ENCODE assay signal across 25 cellular contexts in the genomic region with DNA sequence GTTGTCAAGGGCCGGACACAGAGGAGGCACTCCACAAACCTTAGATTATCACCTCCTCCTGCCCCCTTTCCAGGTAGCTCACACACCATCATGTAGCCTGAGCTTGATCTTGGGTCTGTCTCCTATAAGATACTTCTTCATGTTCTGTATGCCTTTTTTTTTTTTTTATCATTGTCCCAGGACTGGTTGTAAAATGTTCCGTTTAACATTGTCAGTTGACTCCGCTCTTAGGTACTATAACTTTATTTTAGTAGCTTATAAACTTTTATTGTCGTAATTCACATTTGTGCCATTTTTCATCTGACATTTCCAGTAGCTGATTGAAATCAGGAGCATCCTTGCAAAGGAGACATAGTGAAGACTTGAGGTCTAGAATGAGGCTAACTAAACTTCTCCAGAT.
"Had no signal": no experiment of that assay in that cellular context is flagged by ENCODE, and none has a peak within 500 bp of the region (broad histone marks: within the 10 kb centered on the region; RNA-seq: fewer than 3 reads in every experiment).

No MANE protein-coding gene starts in this region.

- H3K27ac Mint-ChIP-seq: dendritic cell treated with granulocyte-macrophage colony-stimulating factor and Interleukin-4, amounts not matched to agents 40 ng/mL and 50 ng/mL, for 4 days; effector memory CD8-positive, alpha-beta T cell; endodermal cell had no signal

- H3K27me3 ChIP-seq: colonic mucosa, dorsolateral prefrontal cortex, esophagus muscularis mucosa, esophagus squamous epithelium, foreskin keratinocyte, gastrocnemius medialis, gastroesophageal sphincter, heart left ventricle, heart right ventricle had no signal

- H3K36me3 ChIP-seq: colonic mucosa, esophagus muscularis mucosa, esophagus squamous epithelium, gastrocnemius medialis, gastroesophageal sphincter, heart left ventricle, heart right ventricle had no signal

- H3K4me3 Mint-ChIP-seq: dendritic cell treated with granulocyte-macrophage colony-stimulating factor and Interleukin-4, amounts not matched to agents 40 ng/mL and 50 ng/mL, for 4 days; effector memory CD8-positive, alpha-beta T cell; endodermal cell had no signal

- H3K4me1 Mint-ChIP-seq: endodermal cell had no signal

- DNase-seq: colonic mucosa; cortex of kidney; dermis blood vessel endothelial cell; dorsolateral prefrontal cortex; effector CD4-positive, alpha-beta T cell; effector CD8-positive, alpha-beta T cell; effector memory CD4-positive, alpha-beta T cell; effector memory CD8-positive, alpha-beta T cell; endodermal cell; erythroblast; esophagus squamous epithelium; foreskin fibroblast; foreskin keratinocyte; foreskin melanocyte; gastrocnemius medialis; glutamatergic neuron; head of caudate nucleus; heart left ventricle; heart right ventricle had no signal

- ATAC-seq: effector memory CD8-positive, alpha-beta T cell; esophagus mucosa; foreskin keratinocyte; gastrocnemius medialis; gastroesophageal sphincter; heart left ventricle; heart right ventricle had no signal

- H3K27ac ChIP-seq: colonic mucosa, coronary artery, dorsolateral prefrontal cortex, epithelial cell of prostate, esophagus muscularis mucosa, esophagus squamous epithelium, foreskin keratinocyte, gastrocnemius medialis, gastroesophageal sphincter, heart left ventricle, heart right ventricle had no signal

- H3K4me1 ChIP-seq: colonic mucosa, esophagus muscularis mucosa, esophagus squamous epithelium, foreskin keratinocyte, gastrocnemius medialis, gastroesophageal sphincter, heart left ventricle, heart right ventricle had no signal

- H3K4me3 ChIP-seq: colonic mucosa, coronary artery, dorsolateral prefrontal cortex, esophagus muscularis mucosa, esophagus squamous epithelium, gastrocnemius medialis, gastroesophageal sphincter, heart left ventricle, heart right ventricle had no signal

- H3K9me3 ChIP-seq: colonic mucosa, esophagus squamous epithelium, gastrocnemius medialis had no signal

- H3K27me3 Mint-ChIP-seq: effector memory CD8-positive, alpha-beta T cell had no signal
